In the genomic region with DNA sequence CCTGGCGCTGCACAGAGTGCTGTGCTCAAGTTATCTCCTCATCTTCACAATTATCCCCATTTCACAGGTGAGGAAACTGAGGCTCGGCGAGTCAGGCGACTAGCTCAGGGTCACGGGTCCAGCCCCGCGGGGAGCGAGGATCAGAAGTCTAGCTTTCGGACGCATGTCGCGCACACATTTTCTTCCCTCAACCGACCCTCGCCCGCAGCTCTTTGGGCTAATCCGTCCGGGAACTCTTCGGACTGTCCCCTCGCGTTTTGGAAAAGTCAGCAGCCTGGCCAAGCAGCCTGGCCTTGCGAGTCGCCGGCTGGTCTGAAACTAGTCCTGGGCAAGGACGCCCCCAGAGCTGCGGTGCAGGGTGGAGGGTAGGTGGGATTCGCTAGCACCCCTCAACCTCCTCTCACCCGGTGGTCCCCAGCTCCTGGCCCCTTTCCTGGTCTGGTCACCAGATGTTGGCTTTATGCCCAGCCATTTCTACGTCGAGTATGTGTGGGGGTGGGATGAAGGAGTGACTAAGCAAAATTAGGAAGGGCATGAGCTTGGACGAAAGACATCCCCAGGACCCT, we compare ENCODE assay signal across 11 cellular contexts. TPM values are rescaled to one million over a fixed set of nuclear protein-coding genes. Genes with fewer than 3 reads are reported as not detected.
A peak's percentile ranks its signal among the peaks of the same experiment; 100 is the strongest.
DNase-seq lines count a peak whose midpoint lies in the region; ATAC-seq, FAIRE-seq and TF ChIP-seq lines count a peak whose summit lies in the region.
"Had no signal": no experiment of that assay in that cellular context is flagged by ENCODE, and none has a peak within 500 bp of the region (broad histone marks: within the 10 kb centered on the region; RNA-seq: fewer than 3 reads in every experiment).

No MANE protein-coding gene starts in this region.

- TF ChIP-seq CTCF in stomach (IDR thresholded peaks at IDR 0.05) = no peak

- CTCF ChIA-PET in activated CD8-positive, alpha-beta memory T cell treated with anti-CD3 and anti-CD28 coated beads, Interleukin-2, amount 10 ng/mL, durations not matched to agents 7 days and 5 days (lab: Charles Lee) = no interaction called here

- no peak for TF ChIP-seq EP300 in stomach (IDR thresholded peaks at IDR 0.05)

- H3K36me3 ChIP-seq in stomach = no peaks in the 10 kb centered on the region

- H3K4me1 Mint-ChIP-seq in activated CD8-positive, alpha-beta memory T cell treated with anti-CD3 and anti-CD28 coated beads, Interleukin-2, amount 10 ng/mL, durations not matched to agents 7 days and 5 days = peaks cover 9% of the 10 kb centered on the region

- H3K4me3 ChIP-seq in stomach = peak overlapping the region; percentile 43 to 56 (median 49)

- peaks cover 0 to 23% (median 9%) of the 10 kb centered on the region in 4 donors for H3K4me1 ChIP-seq in stomach

- intact Hi-C loops in stomach (cut with DNase I; ENCODE audit: low total_unique reads) = no loop called here

- no peak for FAIRE-seq in GM12891 (lab: Jason Lieb, UNC)

- H3K36me3 Mint-ChIP-seq in activated CD8-positive, alpha-beta memory T cell treated with anti-CD3 and anti-CD28 coated beads, Interleukin-2, amount 10 ng/mL, durations not matched to agents 7 days and 5 days = peaks cover 4% of the 10 kb centered on the region

- no peak overlapping the region for H3K4me3 Mint-ChIP-seq in activated CD8-positive, alpha-beta memory T cell treated with anti-CD3 and anti-CD28 coated beads, Interleukin-2, amount 10 ng/mL, durations not matched to agents 7 days and 5 days
- H3K4me3 Mint-ChIP-seq: dendritic cell treated with granulocyte-macrophage colony-stimulating factor and Interleukin-4, amounts not matched to agents 40 ng/mL and 50 ng/mL, for 4 days; T-helper 1 cell treated with Interleukin-12 subunit alpha and Interleukin-12 subunit beta and Interleukin-4 antibody, amounts not matched to agents 30 μg/mL and 1 μg/mL, for 36 hours had no signal

- WGBS in stomach, 5 donors = 64 to 75% (median 69%) methylated on average over 30 of the region's 30 CpGs

- ATAC-seq in activated CD8-positive, alpha-beta memory T cell treated with anti-CD3 and anti-CD28 coated beads, Interleukin-2, amount 10 ng/mL, durations not matched to agents 7 days and 5 days = no peak

- H3K27ac ChIP-seq in stomach = peak overlapping the region in 4 of 5 donors; percentile 23 to 84 (median 46)

- no peak for TF ChIP-seq POLR2A in stomach (IDR thresholded peaks at IDR 0.05)
- no peak for TF ChIP-seq POLR2A in GM12891 (IDR thresholded peaks at IDR 0.05; ENCODE audit: low read depth, low read length)

- H3K9me3 ChIP-seq in stomach = peaks cover 0 to 6% (median 3%) of the 10 kb centered on the region in 4 donors

- peaks cover 56% of the 10 kb centered on the region for H3K27me3 Mint-ChIP-seq in activated CD8-positive, alpha-beta memory T cell treated with anti-CD3 and anti-CD28 coated beads, Interleukin-2, amount 10 ng/mL, durations not matched to agents 7 days and 5 days

- DNase-seq in GM03348 (ENCODE audit: low spot score) = peak; percentile 40
- peak; percentile 27 for DNase-seq in dermis blood vessel endothelial cell
- peak; percentile 48 for DNase-seq in kidney tubule cell (ENCODE audit: low spot score)
- no peak for DNase-seq in stomach
- no peak for DNase-seq in G401 (ENCODE audit: low spot score)
- DNase-seq in activated CD8-positive, alpha-beta memory T cell treated with anti-CD3 and anti-CD28 coated beads, Interleukin-2, amount 10 ng/mL, durations not matched to agents 7 days and 5 days = no peak
- DNase-seq in central memory CD4-positive, alpha-beta T cell = no peak
- no peak for DNase-seq in GM12891 (ENCODE audit: insufficient read length, low spot score)

- in situ Hi-C loops in G401 (cut with HindIII; ENCODE audit: low sequenced_read_pairs) = no loop called here

- H3K27me3 ChIP-seq in stomach = peaks cover 0 to 13% (median 9%) of the 10 kb centered on the region in 3 donors

- H3K9me3 Mint-ChIP-seq in activated CD8-positive, alpha-beta memory T cell treated with anti-CD3 and anti-CD28 coated beads, Interleukin-2, amount 10 ng/mL, durations not matched to agents 7 days and 5 days (ENCODE audit: low read depth) = no peaks in the 10 kb centered on the region
- H3K9me3 Mint-ChIP-seq: dendritic cell treated with granulocyte-macrophage colony-stimulating factor and Interleukin-4, amounts not matched to agents 40 ng/mL and 50 ng/mL, for 4 days had no signal

- H3K27ac Mint-ChIP-seq in activated CD8-positive, alpha-beta memory T cell treated with anti-CD3 and anti-CD28 coated beads, Interleukin-2, amount 10 ng/mL, durations not matched to agents 7 days and 5 days = no peak overlapping the region
- H3K27ac Mint-ChIP-seq: dendritic cell treated with granulocyte-macrophage colony-stimulating factor and Interleukin-4, amounts not matched to agents 40 ng/mL and 50 ng/mL, for 4 days; T-helper 1 cell treated with Interleukin-12 subunit alpha and Interleukin-12 subunit beta and Interleukin-4 antibody, amounts not matched to agents 30 μg/mL and 1 μg/mL, for 36 hours had no signal

TF ChIP-seq in GM12891, 5 proteins besides CTCF, POLR2A, EP300 and RAD21:
- TF ChIP-seq TAF1 (IDR thresholded peaks at IDR 0.05; ENCODE audit: low read depth, low read length) (no peak), SPI1 (IDR thresholded peaks at IDR 0.05; ENCODE audit: low read depth, low read length) (no peak), POLR2AphosphoS5 (IDR thresholded peaks at IDR 0.05; ENCODE audit: low read depth, low read length) (no peak), POU2F2 (IDR thresholded peaks at IDR 0.05; ENCODE audit: low read depth, low read length) (no peak), PAX5 (IDR thresholded peaks at IDR 0.05; ENCODE audit: insufficient read depth, low read length, severe bottlenecking) (no peak)
TF ChIP-seq in GM12891: peak in this region for 0.

RNA-seq across cellular contexts. Expression of gene BHMT2, which starts 0.5 kb away (rescaled TPM):
- total RNA-seq in dermis blood vessel endothelial cell (5.4 and 18.7 TPM in 2 replicates), stomach (1 to 10 TPM in 4 of 5 donors, under 1 TPM in 1; 0.45 to 9.9 (median 2.6) TPM)
- 10 to 100 TPM in 1 of 3 donors, 1 to 10 TPM in 2; 3.9 to 10.6 (median 7.6) TPM for polyA plus RNA-seq in stomach
- not detected in 2 replicates for total RNA-seq in G401 (2014; rRNA removed; shearing (Covaris generic))
- total RNA-seq in activated CD8-positive, alpha-beta memory T cell treated with anti-CD3 and anti-CD28 coated beads, Interleukin-2, amount 10 ng/mL, durations not matched to agents 7 days and 5 days = not detected
- not detected for polyA plus RNA-seq in GM12891 (2012; ENCODE audit: low read depth, missing spikeins)
- total RNA-seq: NCI-H460 had no signal

RNA-seq across cellular contexts. Expression of gene DMGDH, which starts 0.6 kb away (rescaled TPM):
- total RNA-seq in dermis blood vessel endothelial cell (0.68 and 1.4 TPM in 2 replicates), stomach (1 to 10 TPM in 3 of 5 donors, under 1 TPM in 1, not detected in 1; 0.58 to 5.3 (median 2.6) TPM)
- polyA plus RNA-seq in stomach = 1 to 10 TPM in 2 of 3 donors, under 1 TPM in 1; 0.38 to 3.1 (median 1.2) TPM
- total RNA-seq in G401 (2014; rRNA removed; shearing (Covaris generic)) = not detected in 2 replicates
- under 1 TPM; 0.33 to 0.70 TPM for total RNA-seq in activated CD8-positive, alpha-beta memory T cell treated with anti-CD3 and anti-CD28 coated beads, Interleukin-2, amount 10 ng/mL, durations not matched to agents 7 days and 5 days
- polyA plus RNA-seq in GM12891 (2012; ENCODE audit: low read depth, missing spikeins) = 1.1 TPM

RNA-seq across cellular contexts. Expression of gene BHMT, which starts 41.5 kb away (rescaled TPM):
- 0.28 TPM in 1 of 2 replicates, not detected in the other for total RNA-seq in dermis blood vessel endothelial cell
- total RNA-seq in stomach = 1 to 10 TPM in 2 of 5 donors, not detected in 3; 1.8 to 4.0 TPM
- 1 to 10 TPM in 2 of 3 donors, under 1 TPM in 1; 0.53 to 3.4 (median 2.6) TPM for polyA plus RNA-seq in stomach
- not detected in 2 replicates for total RNA-seq in G401 (2014; rRNA removed; shearing (Covaris generic))
- total RNA-seq in activated CD8-positive, alpha-beta memory T cell treated with anti-CD3 and anti-CD28 coated beads, Interleukin-2, amount 10 ng/mL, durations not matched to agents 7 days and 5 days = not detected
- polyA plus RNA-seq in GM12891 (2012; ENCODE audit: low read depth, missing spikeins) = not detected
- total RNA-seq: NCI-H460 had no signal

Comparison
In these comparisons a context has a peak if more than half of its experiments do, and no peak if none do; other contexts are left out.
1. DNase-seq: peak in GM03348 (single experiment), dermis blood vessel endothelial cell (single experiment) and kidney tubule cell (single experiment); none in stomach (single experiment), G401 (single experiment), activated CD8-positive, alpha-beta memory T cell treated with anti-CD3 and anti-CD28 coated beads, Interleukin-2, amount 10 ng/mL, durations not matched to agents 7 days and 5 days (single experiment), central memory CD4-positive, alpha-beta T cell (single experiment) and GM12891 (single experiment).